ENCODE assay signal across 12 cellular contexts in the genomic region with DNA sequence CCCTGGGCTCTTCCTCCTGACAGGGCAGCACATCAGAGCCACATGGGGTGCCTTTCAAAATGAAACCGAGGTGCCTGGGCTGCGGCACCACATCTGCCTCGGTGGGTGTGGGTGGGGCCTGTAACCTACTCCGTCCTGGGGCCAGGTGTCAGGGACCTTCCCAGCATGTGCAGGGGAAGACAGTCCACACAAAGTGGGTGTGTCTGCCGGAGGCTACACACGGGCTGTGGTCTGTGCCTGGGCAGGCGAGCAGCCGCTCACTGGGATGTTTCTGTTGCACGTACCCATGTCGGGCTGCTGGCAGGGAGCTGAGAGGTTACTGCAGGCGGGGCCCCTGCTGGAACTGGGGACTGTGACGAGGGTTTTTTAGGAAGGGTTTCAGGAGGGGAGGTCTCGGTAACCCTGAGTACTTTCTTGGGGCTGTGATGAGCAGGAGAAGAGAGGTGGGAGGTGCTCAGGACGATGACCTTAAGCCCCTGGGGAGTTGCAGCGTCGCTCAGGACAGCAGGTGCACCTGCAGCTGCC.
DNase-seq lines count a peak whose midpoint lies in the region; ATAC-seq and TF ChIP-seq lines count a peak whose summit lies in the region.
"Had no signal": no experiment of that assay in that cellular context is flagged by ENCODE, and none has a peak within 500 bp of the region (broad histone marks: within the 10 kb centered on the region; RNA-seq: fewer than 3 reads in every experiment).

No MANE protein-coding gene starts in this region.

- H3K9me2 ChIP-seq in SU-DHL-6 (replicated peaks; ENCODE audit: insufficient read depth, low read length): no peaks in the 10 kb centered on the region

- no peak overlapping the region for H2AFZ ChIP-seq in SU-DHL-6 (ENCODE audit: low read depth, low read length, severe bottlenecking)

- H3K36me3 Mint-ChIP-seq in stimulated activated naive B cell treated with anti-CD40 and anti-IgM and Interleukin-4, amounts not matched to agents 10 μg/mL and 1 μg/mL and 100 μg/mL, for 72 hours: peaks cover 51 to 59% of the 10 kb centered on the region in 2 donors

- peaks cover 10% of the 10 kb centered on the region for H3K36me3 ChIP-seq in SU-DHL-6 (ENCODE audit: low read length)
- peaks cover 79% of the 10 kb centered on the region for H3K36me3 ChIP-seq in effector memory CD4-positive, alpha-beta T cell (ENCODE audit: control insufficient read depth, insufficient read depth, low read length)

- peak overlapping the region; percentile 21 for H3K4me2 ChIP-seq in SU-DHL-6 (ENCODE audit: low read depth, low read length, poor library complexity, severe bottlenecking)

- H4K20me1 ChIP-seq in SU-DHL-6 (ENCODE audit: low read depth, low read length): no peaks in the 10 kb centered on the region

- no peaks in the 10 kb centered on the region for H3K27me3 Mint-ChIP-seq in stimulated activated naive B cell treated with anti-CD40 and anti-IgM and Interleukin-4, amounts not matched to agents 10 μg/mL and 1 μg/mL and 100 μg/mL, for 72 hours

- H3K27me3 ChIP-seq in SU-DHL-6 (ENCODE audit: low read length) (no peaks in the 10 kb centered on the region), foreskin keratinocyte (no peaks in the 10 kb centered on the region)
- H3K27me3 ChIP-seq in effector memory CD4-positive, alpha-beta T cell (replicated peaks; ENCODE audit: control insufficient read depth, insufficient read depth, low read length, poor library complexity, severe bottlenecking): no peaks in the 10 kb centered on the region
- H3K27me3 ChIP-seq: upper lobe of left lung had no signal

- peak overlapping the region; percentile 84 for H3K27ac ChIP-seq in SU-DHL-6 (ENCODE audit: low read depth, low read length)
- peak overlapping the region; percentile 22 for H3K27ac ChIP-seq in effector memory CD4-positive, alpha-beta T cell (ENCODE audit: insufficient read depth, low read length, poor library complexity, severe bottlenecking)
- H3K27ac ChIP-seq in foreskin keratinocyte: no peak overlapping the region
- H3K27ac ChIP-seq: SK-N-MC, upper lobe of left lung had no signal

- H3K4me3 ChIP-seq in SU-DHL-6 (ENCODE audit: insufficient read depth, low read length, poor library complexity, severe bottlenecking): no peak overlapping the region
- H3K4me3 ChIP-seq in effector memory CD4-positive, alpha-beta T cell (ENCODE audit: insufficient read depth, low read depth, low read length, poor library complexity, severe bottlenecking): no peak overlapping the region
- H3K4me3 ChIP-seq: SK-N-MC, upper lobe of left lung had no signal

- H3K9ac ChIP-seq in SU-DHL-6 (ENCODE audit: low read length): peak overlapping the region; percentile 2; the same call in 1 of the 2 replicates

- TF ChIP-seq CTCF in SU-DHL-6 (IDR thresholded peaks at IDR 0.05; ENCODE audit: insufficient read depth, low read length, poor library complexity, severe bottlenecking) (no peak), foreskin keratinocyte (conservative IDR thresholded peaks at IDR 0.05) (no peak)

- H3K27ac Mint-ChIP-seq in stimulated activated naive B cell treated with anti-CD40 and anti-IgM and Interleukin-4, amounts not matched to agents 10 μg/mL and 1 μg/mL and 100 μg/mL, for 72 hours: peak overlapping the region; percentile 90

- H3K4me1 Mint-ChIP-seq in stimulated activated naive B cell treated with anti-CD40 and anti-IgM and Interleukin-4, amounts not matched to agents 10 μg/mL and 1 μg/mL and 100 μg/mL, for 72 hours: peaks cover 20 to 46% of the 10 kb centered on the region in 2 donors

- peak; percentile 70 to 81 for ATAC-seq in stimulated activated naive B cell treated with anti-CD40 and anti-IgM and Interleukin-4, amounts not matched to agents 10 μg/mL and 1 μg/mL and 100 μg/mL, for 72 hours (replicated peaks)
- ATAC-seq in foreskin keratinocyte: no peak
- ATAC-seq in GM19395 (IDR thresholded peaks at IDR 0.05; ENCODE audit: unreplicated experiment): no peak

- 0 out of 2 replicates have a peak, but pooled peaks cover 6% of the 10 kb centered on the region for H3K79me2 ChIP-seq in SU-DHL-6 (ENCODE audit: insufficient read depth, low read length)

- no peaks in the 10 kb centered on the region for H3K9me3 Mint-ChIP-seq in stimulated activated naive B cell treated with anti-CD40 and anti-IgM and Interleukin-4, amounts not matched to agents 10 μg/mL and 1 μg/mL and 100 μg/mL, for 72 hours

- H3F3A ChIP-seq in SU-DHL-6 (ENCODE audit: insufficient read depth): peaks cover 25% of the 10 kb centered on the region

- H3K9me3 ChIP-seq in SU-DHL-6 (ENCODE audit: insufficient read depth, low read length): no peaks in the 10 kb centered on the region
- no peaks in the 10 kb centered on the region for H3K9me3 ChIP-seq in effector memory CD4-positive, alpha-beta T cell (ENCODE audit: control insufficient read depth, low read length)
- H3K9me3 ChIP-seq: upper lobe of left lung had no signal

- H3K4me3 Mint-ChIP-seq in stimulated activated naive B cell treated with anti-CD40 and anti-IgM and Interleukin-4, amounts not matched to agents 10 μg/mL and 1 μg/mL and 100 μg/mL, for 72 hours: peak overlapping the region; percentile 26 to 73

- peaks cover 14% of the 10 kb centered on the region for H3K4me1 ChIP-seq in effector memory CD4-positive, alpha-beta T cell (ENCODE audit: control insufficient read depth, insufficient read depth, low read length, poor library complexity, severe bottlenecking)
- no peaks in the 10 kb centered on the region for H3K4me1 ChIP-seq in foreskin keratinocyte

- peak; percentile 68 for DNase-seq in activated effector memory CD4-positive, alpha-beta T cell treated with anti-CD3 and anti-CD28 coated beads, Interleukin-2, amount 50 U/mL, for 16 hours
- DNase-seq in activated effector memory CD4-positive, alpha-beta T cell treated with Interleukin-2 at 50 U/mL for 16 hours: no peak
- DNase-seq in effector memory CD4-positive, alpha-beta T cell: peak in 2 of 3 donors; percentile 19 to 23
- peak; percentile 48 for DNase-seq in stimulated activated naive B cell treated with anti-CD40 and anti-IgM and Interleukin-4, amounts not matched to agents 10 μg/mL and 1 μg/mL and 100 μg/mL, for 72 hours
- no peak for DNase-seq in NCI-H446 (lab: John Stamatoyannopoulos, UW)
- DNase-seq in foreskin keratinocyte: no peak
- DNase-seq: effector CD4-positive, alpha-beta T cell; GF-D8 had no signal

Comparison
In these comparisons a context has a peak if more than half of its experiments do, and no peak if none do; other contexts are left out.
1. DNase-seq: peak in activated effector memory CD4-positive, alpha-beta T cell treated with anti-CD3 and anti-CD28 coated beads, Interleukin-2, amount 50 U/mL, for 16 hours (single experiment), effector memory CD4-positive, alpha-beta T cell (2 of 3) and stimulated activated naive B cell treated with anti-CD40 and anti-IgM and Interleukin-4, amounts not matched to agents 10 μg/mL and 1 μg/mL and 100 μg/mL, for 72 hours (single experiment); none in activated effector memory CD4-positive, alpha-beta T cell treated with Interleukin-2 at 50 U/mL for 16 hours (single experiment), NCI-H446 (0 of 2) and foreskin keratinocyte (0 of 2).
2. ATAC-seq: peak in stimulated activated naive B cell treated with anti-CD40 and anti-IgM and Interleukin-4, amounts not matched to agents 10 μg/mL and 1 μg/mL and 100 μg/mL, for 72 hours (2 of 2); none in foreskin keratinocyte (single experiment) and GM19395 (single experiment).